ENCODE assay signal across 14 cellular contexts in genomic region chr4:117376700-117377099, GRCh38.
DNase-seq lines count a peak whose midpoint lies in the region; ATAC-seq and TF ChIP-seq lines count a peak whose summit lies in the region.
"Had no signal": no experiment of that assay in that cellular context is flagged by ENCODE, and none has a peak within 500 bp of the region (broad histone marks: within the 10 kb centered on the region; RNA-seq: fewer than 3 reads in every experiment).

No MANE protein-coding gene starts in this region.

- DNase-seq in DMS 273 treated with DMSO at 0.1 percent for 48 hours (lab: John Stamatoyannopoulos, UW) (peak; percentile 34), NCI-H446 treated with DMSO at 0.1 percent for 48 hours (lab: John Stamatoyannopoulos, UW) (peak; percentile 53), GM10266 (ENCODE audit: extremely low spot score) (no peak), upper lobe of right lung (no peak), lower lobe of right lung (no peak), heart left ventricle (no peak)
- DNase-seq: ACHN; AML-193; CD4-positive, alpha-beta memory T cell; H9; KG1 had no signal

- intact Hi-C loops in upper lobe of right lung (cut with DNase I) (no loop called here), lower lobe of right lung (cut with DNase I) (no loop called here), heart left ventricle (cut with DNase I) (no loop called here)

- H3K27me3 ChIP-seq in upper lobe of right lung (no peaks in the 10 kb centered on the region), lower lobe of right lung (ENCODE audit: low read depth) (no peaks in the 10 kb centered on the region), heart left ventricle (no peaks in the 10 kb centered on the region)
- H3K27me3 ChIP-seq: BLaER1 had no signal

- H3K4me1 ChIP-seq in upper lobe of right lung (no peaks in the 10 kb centered on the region), lower lobe of right lung (no peaks in the 10 kb centered on the region), heart left ventricle (no peaks in the 10 kb centered on the region)
- H3K4me1 ChIP-seq: BLaER1 had no signal

- no peaks in the 10 kb centered on the region for H3K9me3 ChIP-seq in upper lobe of right lung
- no peaks in the 10 kb centered on the region for H3K9me3 ChIP-seq in lower lobe of right lung
- H3K9me3 ChIP-seq in heart left ventricle, result no peaks in the 10 kb centered on the region
- H3K9me3 ChIP-seq: BLaER1 had no signal

- H3K36me3 ChIP-seq in upper lobe of right lung (no peaks in the 10 kb centered on the region), lower lobe of right lung (no peaks in the 10 kb centered on the region), heart left ventricle (no peaks in the 10 kb centered on the region)
- H3K36me3 ChIP-seq: BLaER1 had no signal

- H3K27ac ChIP-seq in upper lobe of right lung, result no peak overlapping the region
- no peak overlapping the region for H3K27ac ChIP-seq in lower lobe of right lung
- no peak overlapping the region for H3K27ac ChIP-seq in heart left ventricle
- H3K27ac ChIP-seq: BLaER1 had no signal

- no peak for TF ChIP-seq POLR2A in heart left ventricle (IDR thresholded peaks at IDR 0.05)

- ATAC-seq in SK-N-SH treated with all-trans-retinoic acid at 6 μM for 48 hours (no peak), upper lobe of right lung (no peak), lower lobe of right lung (no peak), heart left ventricle (no peak)
- ATAC-seq: HepG2 had no signal

- no peak for TF ChIP-seq CTCF in GM10266 (IDR thresholded peaks at IDR 0.05; ENCODE audit: control insufficient read depth, insufficient read depth, low read depth, missing control alignments)
- TF ChIP-seq CTCF in upper lobe of right lung (IDR thresholded peaks at IDR 0.05), result no peak
- TF ChIP-seq CTCF in lower lobe of right lung (IDR thresholded peaks at IDR 0.05), result no peak
- TF ChIP-seq CTCF in heart left ventricle (IDR thresholded peaks at IDR 0.05), result no peak

- no peak overlapping the region for H3K4me3 ChIP-seq in upper lobe of right lung
- no peak overlapping the region for H3K4me3 ChIP-seq in lower lobe of right lung
- no peak overlapping the region for H3K4me3 ChIP-seq in heart left ventricle
- H3K4me3 ChIP-seq: BLaER1 had no signal

TF ChIP-seq in SK-N-SH treated with all-trans-retinoic acid at 6 μM for 48 hours, 23 proteins besides CTCF, POLR2A, EP300 and RAD21:
- TF ChIP-seq TCF4 (CRISPR knock-in tag; IDR thresholded peaks at IDR 0.05; ENCODE audit: borderline replicate concordance) (peak; percentile 49), ZNF8 (CRISPR knock-in tag; IDR thresholded peaks at IDR 0.05) (no peak)

Comparison
In these comparisons a context has a peak if more than half of its experiments do, and no peak if none do; other contexts are left out.
1. DNase-seq: peak in DMS 273 treated with DMSO at 0.1 percent for 48 hours (single experiment) and NCI-H446 treated with DMSO at 0.1 percent for 48 hours (single experiment); none in GM10266 (single experiment), upper lobe of right lung (single experiment), lower lobe of right lung (single experiment) and heart left ventricle (0 of 5).